Comparison of ENCODE assay signal across 19 cellular contexts in genomic region chr16:64590516-64590915, GRCh38.
DNase-seq lines count a peak whose midpoint lies in the region; ATAC-seq and TF ChIP-seq lines count a peak whose summit lies in the region.
"Had no signal": no experiment of that assay in that cellular context is flagged by ENCODE, and none has a peak within 500 bp of the region (broad histone marks: within the 10 kb centered on the region; RNA-seq: fewer than 3 reads in every experiment).

No MANE protein-coding gene starts in this region.

- no peaks in the 10 kb centered on the region for H3K79me2 ChIP-seq in ACC112 (ENCODE audit: control insufficient read depth, insufficient read depth, low read length, unreplicated experiment)
- no peaks in the 10 kb centered on the region for H3K79me2 ChIP-seq in GM23248 (ENCODE audit: insufficient read depth)

- H3K27ac ChIP-seq in ACC112 (ENCODE audit: low read depth, low read length) (peak overlapping the region; percentile 66), GM23248 (peak overlapping the region; percentile 78), brain microvascular endothelial cell (peak overlapping the region; percentile 81), foreskin keratinocyte (no peak overlapping the region)
- H3K27ac ChIP-seq: uterus had no signal

- peak overlapping the region; percentile 57 for H3K4me2 ChIP-seq in GM23248 (ENCODE audit: unreplicated experiment)

- H3F3A ChIP-seq in GM23248 (ENCODE audit: insufficient read depth), result peaks cover 15% of the 10 kb centered on the region

- peaks cover 4% of the 10 kb centered on the region; the same call in 1 of the 2 replicates for H3K36me3 ChIP-seq in ACC112 (ENCODE audit: insufficient read depth, low read length)
- no peaks in the 10 kb centered on the region for H3K36me3 ChIP-seq in GM23248 (ENCODE audit: low read depth)
- no peaks in the 10 kb centered on the region for H3K36me3 ChIP-seq in brain microvascular endothelial cell (replicated peaks)
- H3K36me3 ChIP-seq: uterus had no signal

- H3K4me3 ChIP-seq in ACC112 (ENCODE audit: low read depth, low read length), result no peak overlapping the region
- peak overlapping the region; percentile 13; the same call in 1 of the 2 replicates for H3K4me3 ChIP-seq in GM23248
- no peak overlapping the region for H3K4me3 ChIP-seq in brain microvascular endothelial cell (ENCODE audit: low read depth, low read length)
- H3K4me3 ChIP-seq: GM12878, uterus had no signal

- H3K27me3 ChIP-seq in ACC112 (ENCODE audit: insufficient read depth, low read length) (no peaks in the 10 kb centered on the region), GM23248 (replicated peaks; ENCODE audit: insufficient read depth) (no peaks in the 10 kb centered on the region), brain microvascular endothelial cell (replicated peaks) (no peaks in the 10 kb centered on the region), foreskin keratinocyte (no peaks in the 10 kb centered on the region)
- H3K27me3 ChIP-seq: uterus had no signal

- H3K9me2 ChIP-seq in GM23248 (ENCODE audit: insufficient read depth), result no peaks in the 10 kb centered on the region

- ATAC-seq in foreskin keratinocyte, result peak; percentile 88
- ATAC-seq in GM18909 (IDR thresholded peaks at IDR 0.05; ENCODE audit: poor library complexity, unreplicated experiment), result no peak
- no peak for ATAC-seq in HG02970 (IDR thresholded peaks at IDR 0.05; ENCODE audit: low FRiP score, unreplicated experiment)
- ATAC-seq in GM19351 (IDR thresholded peaks at IDR 0.05; ENCODE audit: unreplicated experiment), result no peak
- ATAC-seq: activated CD8-positive, alpha-beta memory T cell treated with anti-CD3 and anti-CD28 coated beads, Interleukin-2, amount 10 ng/mL, durations not matched to agents 7 days and 5 days; activated T-helper 17 cell treated with anti-CD3 and anti-CD28 coated beads, Interleukin-2, amount 50 U/mL, for 72 hours; GM12878; naive thymus-derived CD4-positive, alpha-beta T cell; right cardiac atrium had no signal

- TF ChIP-seq CTCF in brain microvascular endothelial cell (IDR thresholded peaks at IDR 0.05; ENCODE audit: low read depth, low read length, missing control alignments), result no peak
- TF ChIP-seq CTCF in foreskin keratinocyte (conservative IDR thresholded peaks at IDR 0.05), result no peak

- H3K4me1 ChIP-seq in ACC112 (ENCODE audit: control insufficient read depth, insufficient read depth, low read length, unreplicated experiment) (peaks cover 10% of the 10 kb centered on the region), GM23248 (ENCODE audit: insufficient read depth) (peaks cover 21% of the 10 kb centered on the region), foreskin keratinocyte (no peaks in the 10 kb centered on the region)
- H3K4me1 ChIP-seq: uterus had no signal

- H2AFZ ChIP-seq in ACC112 (ENCODE audit: low read length, unreplicated experiment), result no peak overlapping the region
- H2AFZ ChIP-seq in GM23248, result no peak overlapping the region

- peak; percentile 67 for DNase-seq in GM23248
- peak; percentile 51 for DNase-seq in brain microvascular endothelial cell
- peak; percentile 62 to 79 for DNase-seq in foreskin keratinocyte
- no peak for DNase-seq in activated T-cell treated with anti-CD3 and anti-CD28 coated beads for 4 hours
- DNase-seq: activated CD8-positive, alpha-beta memory T cell treated with anti-CD3 and anti-CD28 coated beads, Interleukin-2, amount 10 ng/mL, durations not matched to agents 7 days and 5 days; activated naive CD8-positive, alpha-beta T cell treated with anti-CD3 and anti-CD28 coated beads, Interleukin-2, amount 10 ng/mL, durations not matched to agents 7 days and 5 days; H7; left cardiac atrium; naive thymus-derived CD4-positive, alpha-beta T cell; NCI-H2107; NCI-H524; right cardiac atrium; uterus had no signal

- peaks cover 4% of the 10 kb centered on the region for H3K9me3 ChIP-seq in GM23248 (ENCODE audit: low read depth)
- H3K9me3 ChIP-seq: uterus had no signal

- in situ Hi-C loops in GM23248 (cut with MboI) (no loop called here), brain microvascular endothelial cell (cut with HindIII; ENCODE audit: low pct_ligation_motif_present, low sequenced_read_pairs) (no loop called here)

- no peaks in the 10 kb centered on the region for H4K20me1 ChIP-seq in GM23248 (ENCODE audit: insufficient read depth)

- H3K9ac ChIP-seq in GM23248, result 0 out of 2 replicates have a peak overlapping the region, but pooled peaks have one; percentile 4
